Comparison of ENCODE assay signal across 1 cellular context in the genomic region with DNA sequence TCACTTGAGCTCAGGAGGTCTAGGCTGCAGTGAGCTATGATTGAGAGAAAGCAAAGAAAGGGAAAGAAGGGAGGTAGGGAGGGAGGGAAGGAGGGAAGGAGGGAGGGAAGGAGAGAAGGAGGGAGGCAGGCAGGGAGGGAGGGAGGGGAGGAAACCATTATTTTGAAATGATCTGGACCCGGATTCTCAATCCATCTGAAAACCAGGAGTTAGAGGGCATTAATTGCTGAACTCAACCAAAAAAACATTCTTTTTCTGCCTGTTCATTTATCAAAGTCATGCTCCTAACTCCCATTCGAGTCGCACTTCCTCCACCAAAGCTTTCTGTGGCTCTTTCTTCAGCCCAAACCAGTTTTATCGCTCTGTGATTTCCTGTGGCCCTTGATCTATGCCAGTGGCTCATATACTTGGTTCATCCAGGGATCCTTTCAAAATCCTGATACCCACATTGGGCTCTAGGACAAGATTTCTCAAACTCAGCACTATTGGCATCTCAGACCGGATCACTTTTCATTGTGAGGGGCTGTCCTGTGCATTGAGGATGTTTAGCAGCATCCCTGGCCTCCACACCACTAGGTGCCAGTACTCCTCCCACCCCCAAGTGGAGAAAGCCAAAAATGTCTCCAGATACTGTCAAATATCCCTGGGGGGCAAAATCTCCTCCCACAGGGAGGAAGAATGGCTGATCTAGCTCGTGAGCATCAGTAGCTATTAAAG.
TF ChIP-seq lines count a peak whose summit lies in the region.

No MANE protein-coding gene starts in this region.

TF ChIP-seq in K562, 482 proteins besides CTCF, POLR2A, EP300 and RAD21:
- TF ChIP-seq, protein P1, sequence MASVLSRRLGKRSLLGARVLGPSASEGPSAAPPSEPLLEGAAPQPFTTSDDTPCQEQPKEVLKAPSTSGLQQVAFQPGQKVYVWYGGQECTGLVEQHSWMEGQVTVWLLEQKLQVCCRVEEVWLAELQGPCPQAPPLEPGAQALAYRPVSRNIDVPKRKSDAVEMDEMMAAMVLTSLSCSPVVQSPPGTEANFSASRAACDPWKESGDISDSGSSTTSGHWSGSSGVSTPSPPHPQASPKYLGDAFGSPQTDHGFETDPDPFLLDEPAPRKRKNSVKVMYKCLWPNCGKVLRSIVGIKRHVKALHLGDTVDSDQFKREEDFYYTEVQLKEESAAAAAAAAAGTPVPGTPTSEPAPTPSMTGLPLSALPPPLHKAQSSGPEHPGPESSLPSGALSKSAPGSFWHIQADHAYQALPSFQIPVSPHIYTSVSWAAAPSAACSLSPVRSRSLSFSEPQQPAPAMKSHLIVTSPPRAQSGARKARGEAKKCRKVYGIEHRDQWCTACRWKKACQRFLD (CRISPR knock-in tag; IDR thresholded peaks at IDR 0.05): no peak
- TF ChIP-seq, protein P2, sequence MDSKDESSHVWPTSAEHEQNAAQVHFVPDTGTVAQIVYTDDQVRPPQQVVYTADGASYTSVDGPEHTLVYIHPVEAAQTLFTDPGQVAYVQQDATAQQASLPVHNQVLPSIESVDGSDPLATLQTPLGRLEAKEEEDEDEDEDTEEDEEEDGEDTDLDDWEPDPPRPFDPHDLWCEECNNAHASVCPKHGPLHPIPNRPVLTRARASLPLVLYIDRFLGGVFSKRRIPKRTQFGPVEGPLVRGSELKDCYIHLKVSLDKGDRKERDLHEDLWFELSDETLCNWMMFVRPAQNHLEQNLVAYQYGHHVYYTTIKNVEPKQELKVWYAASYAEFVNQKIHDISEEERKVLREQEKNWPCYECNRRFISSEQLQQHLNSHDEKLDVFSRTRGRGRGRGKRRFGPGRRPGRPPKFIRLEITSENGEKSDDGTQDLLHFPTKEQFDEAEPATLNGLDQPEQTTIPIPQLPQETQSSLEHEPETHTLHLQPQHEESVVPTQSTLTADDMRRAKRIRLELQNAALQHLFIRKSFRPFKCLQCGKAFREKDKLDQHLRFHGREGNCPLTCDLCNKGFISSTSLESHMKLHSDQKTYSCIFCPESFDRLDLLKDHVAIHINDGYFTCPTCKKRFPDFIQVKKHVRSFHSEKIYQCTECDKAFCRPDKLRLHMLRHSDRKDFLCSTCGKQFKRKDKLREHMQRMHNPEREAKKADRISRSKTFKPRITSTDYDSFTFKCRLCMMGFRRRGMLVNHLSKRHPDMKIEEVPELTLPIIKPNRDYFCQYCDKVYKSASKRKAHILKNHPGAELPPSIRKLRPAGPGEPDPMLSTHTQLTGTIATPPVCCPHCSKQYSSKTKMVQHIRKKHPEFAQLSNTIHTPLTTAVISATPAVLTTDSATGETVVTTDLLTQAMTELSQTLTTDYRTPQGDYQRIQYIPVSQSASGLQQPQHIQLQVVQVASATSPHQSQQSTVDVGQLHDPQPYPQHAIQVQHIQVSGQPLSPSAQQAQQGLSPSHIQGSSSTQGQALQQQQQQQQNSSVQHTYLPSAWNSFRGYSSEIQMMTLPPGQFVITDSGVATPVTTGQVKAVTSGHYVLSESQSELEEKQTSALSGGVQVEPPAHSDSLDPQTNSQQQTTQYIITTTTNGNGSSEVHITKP (IDR thresholded peaks at IDR 0.05; ENCODE audit: partially characterized antibody): no peak
- TF ChIP-seq MAFF (IDR thresholded peaks at IDR 0.05; ENCODE audit: low read length) (0 out of 2 replicates have a peak, but pooled peaks have one; percentile 7), YBX1 (IDR thresholded peaks at IDR 0.05) (no peak), SMARCE1 (IDR thresholded peaks at IDR 0.05) (no peak), NONO (IDR thresholded peaks at IDR 0.05; ENCODE audit: low read depth in 2 of 2, low read length in 1 of 2) (no peak), ZNF316 (IDR thresholded peaks at IDR 0.05) (peak; percentile 60), IFI16 (CRISPR knock-in tag; IDR thresholded peaks at IDR 0.05) (no peak), SMARCC2 (IDR thresholded peaks at IDR 0.05; ENCODE audit: low read depth) (no peak), ZBTB8A (IDR thresholded peaks at IDR 0.05; ENCODE audit: partially characterized antibody) (no peak), KLF1 (tag; IDR thresholded peaks at IDR 0.05) (no peak), SPI1 (IDR thresholded peaks at IDR 0.05; ENCODE audit: borderline replicate concordance, low read depth, low read length) (peak; percentile 26; the same call in 1 of the 2 replicates), MTA2 (IDR thresholded peaks at IDR 0.05; ENCODE audit: low read depth) (no peak), MCM2 (IDR thresholded peaks at IDR 0.05; ENCODE audit: low read depth) (no peak), OTX1 (CRISPR knock-in tag; IDR thresholded peaks at IDR 0.05) (no peak), C11orf30 (IDR thresholded peaks at IDR 0.05; ENCODE audit: low read depth) (peak; percentile 45), SIN3B (IDR thresholded peaks at IDR 0.05; ENCODE audit: low read depth) (no peak), MAFK (IDR thresholded peaks at IDR 0.05; ENCODE audit: low read length) (0 out of 2 replicates have a peak, but pooled peaks have one; percentile 10), NUFIP1 (IDR thresholded peaks at IDR 0.05; ENCODE audit: partially characterized antibody) (no peak), MCM3 (IDR thresholded peaks at IDR 0.05) (no peak), SNIP1 (IDR thresholded peaks at IDR 0.05; ENCODE audit: low read depth) (no peak)
- TF ChIP-seq, protein P3, sequence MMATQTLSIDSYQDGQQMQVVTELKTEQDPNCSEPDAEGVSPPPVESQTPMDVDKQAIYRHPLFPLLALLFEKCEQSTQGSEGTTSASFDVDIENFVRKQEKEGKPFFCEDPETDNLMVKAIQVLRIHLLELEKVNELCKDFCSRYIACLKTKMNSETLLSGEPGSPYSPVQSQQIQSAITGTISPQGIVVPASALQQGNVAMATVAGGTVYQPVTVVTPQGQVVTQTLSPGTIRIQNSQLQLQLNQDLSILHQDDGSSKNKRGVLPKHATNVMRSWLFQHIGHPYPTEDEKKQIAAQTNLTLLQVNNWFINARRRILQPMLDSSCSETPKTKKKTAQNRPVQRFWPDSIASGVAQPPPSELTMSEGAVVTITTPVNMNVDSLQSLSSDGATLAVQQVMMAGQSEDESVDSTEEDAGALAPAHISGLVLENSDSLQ (IDR thresholded peaks at IDR 0.05): peak; percentile 31; the same call in 1 of the 2 replicates
- TF ChIP-seq, protein P4, sequence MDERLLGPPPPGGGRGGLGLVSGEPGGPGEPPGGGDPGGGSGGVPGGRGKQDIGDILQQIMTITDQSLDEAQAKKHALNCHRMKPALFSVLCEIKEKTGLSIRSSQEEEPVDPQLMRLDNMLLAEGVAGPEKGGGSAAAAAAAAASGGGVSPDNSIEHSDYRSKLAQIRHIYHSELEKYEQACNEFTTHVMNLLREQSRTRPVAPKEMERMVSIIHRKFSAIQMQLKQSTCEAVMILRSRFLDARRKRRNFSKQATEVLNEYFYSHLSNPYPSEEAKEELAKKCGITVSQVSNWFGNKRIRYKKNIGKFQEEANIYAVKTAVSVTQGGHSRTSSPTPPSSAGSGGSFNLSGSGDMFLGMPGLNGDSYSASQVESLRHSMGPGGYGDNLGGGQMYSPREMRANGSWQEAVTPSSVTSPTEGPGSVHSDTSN (CRISPR knock-in tag; IDR thresholded peaks at IDR 0.05; ENCODE audit: low read depth): no peak
- TF ChIP-seq, protein P4 (tag; conservative IDR thresholded peaks at IDR 0.05; ENCODE audit: low read depth): 0 out of 2 replicates have a peak, but pooled peaks have one; percentile 36
